In genomic region chr1:54274448-54274847, GRCh38 we compare ENCODE assay signal across 8 cellular contexts.
DNase-seq lines count a peak whose midpoint lies in the region; ATAC-seq and TF ChIP-seq lines count a peak whose summit lies in the region.

No MANE protein-coding gene starts in this region.

- peak overlapping the region; percentile 1 for H3K27ac Mint-ChIP-seq in activated CD4-positive, alpha-beta memory T cell treated with anti-CD3 and anti-CD28 coated beads for 36 hours
- no peak overlapping the region for H3K27ac Mint-ChIP-seq in activated CD4-positive, alpha-beta memory T cell treated with anti-CD3 and anti-CD28 coated beads, Interleukin-2, amount 10 ng/mL, durations not matched to agents 7 days and 5 days
- H3K27ac Mint-ChIP-seq in chondrocyte (ENCODE audit: unreplicated experiment), result peak overlapping the region; percentile 93

- H3K4me3 Mint-ChIP-seq in activated CD4-positive, alpha-beta memory T cell treated with anti-CD3 and anti-CD28 coated beads for 36 hours, result no peak overlapping the region
- no peak overlapping the region for H3K4me3 Mint-ChIP-seq in activated CD4-positive, alpha-beta memory T cell treated with anti-CD3 and anti-CD28 coated beads, Interleukin-2, amount 10 ng/mL, durations not matched to agents 7 days and 5 days
- H3K4me3 Mint-ChIP-seq in chondrocyte (ENCODE audit: unreplicated experiment), result no peak overlapping the region

- no peak overlapping the region for H3K4me3 ChIP-seq in muscle layer of colon (ENCODE audit: low read depth in 1 of 2, low read length in 2 of 2)
- H3K4me3 ChIP-seq in tibial nerve, result no peak overlapping the region
- no peak overlapping the region for H3K4me3 ChIP-seq in SJCRH30

- peaks cover 84% of the 10 kb centered on the region for H3K4me1 ChIP-seq in muscle layer of colon (ENCODE audit: insufficient read depth, low read length)
- H3K4me1 ChIP-seq in tibial nerve, result peaks cover 19 to 97% (median 80%) of the 10 kb centered on the region in 4 donors
- H3K4me1 ChIP-seq in SJCRH30, result peaks cover 40% of the 10 kb centered on the region

- H3K36me3 ChIP-seq in muscle layer of colon (ENCODE audit: insufficient read depth, low read length) (no peaks in the 10 kb centered on the region), tibial nerve (no peaks in the 10 kb centered on the region), SJCRH30 (no peaks in the 10 kb centered on the region)

- H3K27me3 Mint-ChIP-seq in activated CD4-positive, alpha-beta memory T cell treated with anti-CD3 and anti-CD28 coated beads for 36 hours, result no peaks in the 10 kb centered on the region
- H3K27me3 Mint-ChIP-seq in activated CD4-positive, alpha-beta memory T cell treated with anti-CD3 and anti-CD28 coated beads, Interleukin-2, amount 10 ng/mL, durations not matched to agents 7 days and 5 days, result no peaks in the 10 kb centered on the region
- H3K27me3 Mint-ChIP-seq in chondrocyte (ENCODE audit: low read depth), result no peaks in the 10 kb centered on the region

- TF ChIP-seq POLR2A in tibial nerve (IDR thresholded peaks at IDR 0.05), result no peak

- H3K4me1 Mint-ChIP-seq in activated CD4-positive, alpha-beta memory T cell treated with anti-CD3 and anti-CD28 coated beads for 36 hours (ENCODE audit: low read depth), result peaks cover 17% of the 10 kb centered on the region
- H3K4me1 Mint-ChIP-seq in activated CD4-positive, alpha-beta memory T cell treated with anti-CD3 and anti-CD28 coated beads, Interleukin-2, amount 10 ng/mL, durations not matched to agents 7 days and 5 days, result peaks cover 28% of the 10 kb centered on the region
- peaks cover 74% of the 10 kb centered on the region for H3K4me1 Mint-ChIP-seq in chondrocyte (ENCODE audit: low read depth)

- DNase-seq in activated CD4-positive, alpha-beta memory T cell treated with anti-CD3 and anti-CD28 coated beads for 36 hours, result no peak
- no peak for DNase-seq in activated CD4-positive, alpha-beta memory T cell treated with anti-CD3 and anti-CD28 coated beads, Interleukin-2, amount 10 ng/mL, durations not matched to agents 7 days and 5 days
- DNase-seq in chondrocyte (ENCODE audit: low spot score) (no peak), tibial nerve (ENCODE audit: low spot score in 2 of 2) (no peak), SJCRH30 (no peak)

- POLR2A ChIA-PET in activated CD4-positive, alpha-beta memory T cell treated with anti-CD3 and anti-CD28 coated beads for 36 hours (lab: Charles Lee), result no interaction called here
- POLR2A ChIA-PET in activated CD4-positive, alpha-beta memory T cell treated with anti-CD3 and anti-CD28 coated beads, Interleukin-2, amount 10 ng/mL, durations not matched to agents 7 days and 5 days (lab: Charles Lee), result no interaction called here

- TF ChIP-seq CTCF in chondrocyte (IDR thresholded peaks at IDR 0.05), result peak; percentile 21
- no peak for TF ChIP-seq CTCF in tibial nerve (IDR thresholded peaks at IDR 0.05)

- H3K27ac ChIP-seq in muscle layer of colon (ENCODE audit: low read depth, low read length) (peak overlapping the region; percentile 92), tibial nerve (peak overlapping the region; percentile 82 to 98 (median 94)), SJCRH30 (no peak overlapping the region)

- TF ChIP-seq EP300 in tibial nerve (IDR thresholded peaks at IDR 0.05), result no peak

- ATAC-seq in GM19328 (IDR thresholded peaks at IDR 0.05; ENCODE audit: unreplicated experiment), result no peak
- ATAC-seq in HG03354 (IDR thresholded peaks at IDR 0.05; ENCODE audit: poor library complexity, severe bottlenecking, unreplicated experiment), result no peak

- no peaks in the 10 kb centered on the region for H3K27me3 ChIP-seq in muscle layer of colon (ENCODE audit: control insufficient read depth in 1 of 2, insufficient read depth in 2 of 2, low read length in 2 of 2)
- no peaks in the 10 kb centered on the region for H3K27me3 ChIP-seq in tibial nerve
- H3K27me3 ChIP-seq in SJCRH30, result no peaks in the 10 kb centered on the region

- CTCF ChIA-PET in activated CD4-positive, alpha-beta memory T cell treated with anti-CD3 and anti-CD28 coated beads for 36 hours (lab: Charles Lee), result no interaction called here
- CTCF ChIA-PET in activated CD4-positive, alpha-beta memory T cell treated with anti-CD3 and anti-CD28 coated beads, Interleukin-2, amount 10 ng/mL, durations not matched to agents 7 days and 5 days (lab: Charles Lee), result interaction anchor here (1.3 kb wide), 1 partner anchor 11 kb away, joined by 4 read pairs; no protein-coding TSS in a partner anchor

- H3K9me3 Mint-ChIP-seq in activated CD4-positive, alpha-beta memory T cell treated with anti-CD3 and anti-CD28 coated beads for 36 hours, result no peaks in the 10 kb centered on the region
- H3K9me3 Mint-ChIP-seq in activated CD4-positive, alpha-beta memory T cell treated with anti-CD3 and anti-CD28 coated beads, Interleukin-2, amount 10 ng/mL, durations not matched to agents 7 days and 5 days, result no peaks in the 10 kb centered on the region
- no peaks in the 10 kb centered on the region for H3K9me3 Mint-ChIP-seq in chondrocyte (ENCODE audit: low read depth)

- intact Hi-C loops in activated CD4-positive, alpha-beta memory T cell treated with anti-CD3 and anti-CD28 coated beads for 36 hours (cut with micrococcal nuclease), result no loop called here

- H3K9me3 ChIP-seq in muscle layer of colon (ENCODE audit: low read length) (no peaks in the 10 kb centered on the region), tibial nerve (no peaks in the 10 kb centered on the region), SJCRH30 (replicated peaks) (no peaks in the 10 kb centered on the region)

- peak overlapping the region; percentile 28 for H3K9ac ChIP-seq in muscle layer of colon (ENCODE audit: low read length)

- H3K36me3 Mint-ChIP-seq in activated CD4-positive, alpha-beta memory T cell treated with anti-CD3 and anti-CD28 coated beads for 36 hours, result peaks cover 4% of the 10 kb centered on the region
- H3K36me3 Mint-ChIP-seq in activated CD4-positive, alpha-beta memory T cell treated with anti-CD3 and anti-CD28 coated beads, Interleukin-2, amount 10 ng/mL, durations not matched to agents 7 days and 5 days (ENCODE audit: low read depth), result peaks cover 12% of the 10 kb centered on the region
- H3K36me3 Mint-ChIP-seq in chondrocyte (ENCODE audit: low read depth), result no peaks in the 10 kb centered on the region

- WGBS in tibial nerve, 2 donors, result 57 to 66% methylated on average over 8 of the region's 8 CpGs
